ENCODE assay signal across 2 cellular contexts in genomic region chr10:118939216-118940007, GRCh38.
TF ChIP-seq lines count a peak whose summit lies in the region.

No MANE protein-coding gene starts in this region.

TF ChIP-seq in K562, 482 proteins besides CTCF, POLR2A, EP300 and RAD21 (continued from another document):
- TF ChIP-seq THAP12 (CRISPR knock-in tag; IDR thresholded peaks at IDR 0.05), result no peak

TF ChIP-seq in SK-N-SH, 30 proteins besides CTCF, POLR2A, EP300 and RAD21 (continued from another document):
- TF ChIP-seq REST (IDR thresholded peaks at IDR 0.05; ENCODE audit: low read depth, low read length), result no peak
- no peak for TF ChIP-seq MEF2A (IDR thresholded peaks at IDR 0.05; ENCODE audit: borderline replicate concordance, low read depth)
- no peak for TF ChIP-seq NRF1 (IDR thresholded peaks at IDR 0.05; ENCODE audit: low read depth, low read length)
- TF ChIP-seq GABPA (IDR thresholded peaks at IDR 0.05; ENCODE audit: low read depth), result no peak
- no peak for TF ChIP-seq ZBTB33 (IDR thresholded peaks at IDR 0.05; ENCODE audit: borderline replicate concordance, low read depth)
- no peak for TF ChIP-seq RXRA (IDR thresholded peaks at IDR 0.05; ENCODE audit: borderline replicate concordance, low read depth)
- TF ChIP-seq IRF3 (IDR thresholded peaks at IDR 0.05; ENCODE audit: low read depth, low read length), result no peak
- TF ChIP-seq ELF1 (IDR thresholded peaks at IDR 0.05), result no peak
- TF ChIP-seq YY1 (IDR thresholded peaks at IDR 0.05; ENCODE audit: low read depth), result no peak
- TF ChIP-seq MAX (IDR thresholded peaks at IDR 0.05; ENCODE audit: low read depth), result no peak
- no peak for TF ChIP-seq PBX3 (IDR thresholded peaks at IDR 0.05)
- TF ChIP-seq TEAD4 (IDR thresholded peaks at IDR 0.05; ENCODE audit: borderline replicate concordance, insufficient read depth), result no peak
- TF ChIP-seq EZH2phosphoT487 (IDR thresholded peaks at IDR 0.05; ENCODE audit: borderline replicate concordance, low read depth), result no peak
- TF ChIP-seq RFX5 (IDR thresholded peaks at IDR 0.05; ENCODE audit: low read length), result no peak
- TF ChIP-seq SIN3A (IDR thresholded peaks at IDR 0.05; ENCODE audit: borderline replicate concordance, low read depth, low read length), result no peak
